In the genomic region with DNA sequence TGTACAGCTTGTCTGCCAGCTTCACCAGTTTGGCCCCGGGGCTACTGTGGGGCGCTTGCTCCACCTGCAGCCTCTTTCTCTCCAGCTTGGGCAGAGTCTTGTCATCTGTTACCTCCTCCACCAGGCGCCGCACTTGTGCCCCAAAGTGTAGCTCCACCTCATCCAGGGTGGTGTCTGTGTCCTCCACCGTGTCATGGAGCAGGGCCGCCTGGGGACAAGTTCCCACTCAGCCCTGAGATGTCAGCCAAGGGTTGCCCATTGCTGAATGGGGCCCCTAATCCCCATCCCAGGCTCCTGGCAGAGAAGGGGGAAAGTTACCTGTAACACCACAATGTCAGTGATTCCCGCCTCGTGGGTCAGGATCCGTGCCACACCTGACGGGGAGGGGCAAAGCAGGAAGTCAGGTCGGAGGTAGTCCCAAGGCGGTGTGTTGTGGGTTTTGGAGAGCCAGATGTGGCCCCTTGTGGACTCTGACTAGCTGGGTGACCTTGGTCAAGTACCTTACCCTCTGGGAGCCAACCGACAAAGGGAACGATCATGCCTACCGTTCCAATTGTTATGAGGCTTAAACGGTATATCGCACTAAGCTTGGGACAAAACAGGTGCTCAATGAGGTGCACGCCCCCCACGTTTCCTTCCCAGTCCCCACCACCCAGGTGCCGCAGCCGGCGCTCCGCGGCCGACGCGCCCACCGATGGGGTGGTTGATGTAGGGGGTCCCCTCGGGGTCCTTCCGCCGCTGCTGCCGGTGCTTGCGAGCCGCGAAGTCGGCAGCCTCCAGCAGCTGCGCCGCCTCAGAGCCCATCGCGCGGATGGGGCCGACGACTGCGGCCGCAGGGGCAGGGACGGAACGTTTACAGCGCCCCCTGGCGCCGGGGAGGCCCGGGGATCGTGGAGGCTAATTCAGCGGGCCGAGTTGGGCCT, we compare ENCODE assay signal across 8 cellular contexts. TPM values are rescaled to one million over a fixed set of nuclear protein-coding genes. Genes with fewer than 3 reads are reported as not detected.
DNase-seq lines count a peak whose midpoint lies in the region; ATAC-seq and TF ChIP-seq lines count a peak whose summit lies in the region.

A gene with protein sequence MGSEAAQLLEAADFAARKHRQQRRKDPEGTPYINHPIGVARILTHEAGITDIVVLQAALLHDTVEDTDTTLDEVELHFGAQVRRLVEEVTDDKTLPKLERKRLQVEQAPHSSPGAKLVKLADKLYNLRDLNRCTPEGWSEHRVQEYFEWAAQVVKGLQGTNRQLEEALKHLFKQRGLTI (minus strand): TSS at position 813 of the 923 bp plus-strand sequence. CDS start 9 bp downstream, at position 804.

- H3K9me3 ChIP-seq in right atrium auricular region (no peaks in the 10 kb centered on the region), uterus (no peaks in the 10 kb centered on the region)

- peaks cover 0 to 54% of the 10 kb centered on the region in 2 donors for H3K4me1 ChIP-seq in right atrium auricular region
- peaks cover 0 to 12% of the 10 kb centered on the region in 2 donors for H3K4me1 ChIP-seq in uterus

- TF ChIP-seq POLR2A in uterus (IDR thresholded peaks at IDR 0.05), result peak in 1 of 2 donors; percentile 57

- TF ChIP-seq CTCF in GM13977 (IDR thresholded peaks at IDR 0.05; ENCODE audit: extremely low read depth, insufficient read depth, missing control alignments) (peak; percentile 98), right atrium auricular region (IDR thresholded peaks at IDR 0.05) (peak; percentile 92 to 96), uterus (IDR thresholded peaks at IDR 0.05) (peak; percentile 87 to 96 (median 92))

- no peaks in the 10 kb centered on the region for H3K9me3 Mint-ChIP-seq in T-helper 1 cell treated with Interleukin-12 subunit alpha and Interleukin-12 subunit beta and Interleukin-4 antibody, amounts not matched to agents 30 μg/mL and 1 μg/mL, for 36 hours

- ATAC-seq in HG02852 (IDR thresholded peaks at IDR 0.05; ENCODE audit: unreplicated experiment), result peak; percentile 37

- H3K4me3 ChIP-seq in right atrium auricular region, result peak within 1 kb of the TSS; percentile 59 to 86
- peak within 1 kb of the TSS; percentile 72 to 76 for H3K4me3 ChIP-seq in uterus

- no peaks in the 10 kb centered on the region for H3K27me3 Mint-ChIP-seq in T-helper 1 cell treated with Interleukin-12 subunit alpha and Interleukin-12 subunit beta and Interleukin-4 antibody, amounts not matched to agents 30 μg/mL and 1 μg/mL, for 36 hours (ENCODE audit: low read depth)

- intact Hi-C loops in uterus (cut with DNase I; ENCODE audit: low total_unique reads), result no loop called here

- peak within 1 kb of the TSS; percentile 100 for H3K27ac Mint-ChIP-seq in T-helper 1 cell treated with Interleukin-12 subunit alpha and Interleukin-12 subunit beta and Interleukin-4 antibody, amounts not matched to agents 30 μg/mL and 1 μg/mL, for 36 hours

- peaks cover 11% of the 10 kb centered on the region for H3K36me3 Mint-ChIP-seq in T-helper 1 cell treated with Interleukin-12 subunit alpha and Interleukin-12 subunit beta and Interleukin-4 antibody, amounts not matched to agents 30 μg/mL and 1 μg/mL, for 36 hours (ENCODE audit: low read depth)

- peak; percentile 92 for DNase-seq in GM13977 (ENCODE audit: low spot score)
- DNase-seq in NCI-H1436 treated with DMSO at 0.1 percent for 48 hours (lab: John Stamatoyannopoulos, UW), result peak; percentile 59
- DNase-seq in amniotic stem cell (lab: John Stamatoyannopoulos, UW), result peak; percentile 67
- DNase-seq in right atrium auricular region (ENCODE audit: low spot score), result peak; percentile 87
- peak; percentile 84 for DNase-seq in putamen (ENCODE audit: low spot score)
- peak; percentile 85 to 91 for DNase-seq in uterus

- H3K27ac ChIP-seq in right atrium auricular region (peak within 1 kb of the TSS; percentile 93 to 96), uterus (peak within 1 kb of the TSS; percentile 85 to 89)

- H3K4me1 Mint-ChIP-seq in T-helper 1 cell treated with Interleukin-12 subunit alpha and Interleukin-12 subunit beta and Interleukin-4 antibody, amounts not matched to agents 30 μg/mL and 1 μg/mL, for 36 hours (ENCODE audit: low read depth), result peaks cover 51% of the 10 kb centered on the region

- H3K27me3 ChIP-seq in right atrium auricular region (no peaks in the 10 kb centered on the region), uterus (no peaks in the 10 kb centered on the region)

- no peaks in the 10 kb centered on the region for H3K36me3 ChIP-seq in right atrium auricular region
- no peaks in the 10 kb centered on the region for H3K36me3 ChIP-seq in uterus

- in situ Hi-C loops in GM13977 (cut with MboI; ENCODE audit: low pct_unique_long_range_greater_than_20kb, low sequenced_read_pairs, unreplicated experiment), result no loop called here

- peak within 1 kb of the TSS; percentile 98 for H3K4me3 Mint-ChIP-seq in T-helper 1 cell treated with Interleukin-12 subunit alpha and Interleukin-12 subunit beta and Interleukin-4 antibody, amounts not matched to agents 30 μg/mL and 1 μg/mL, for 36 hours

RNA-seq across cellular contexts. Expression of the gene that starts here (rescaled TPM):
- 10 to 100 TPM; 14.9 to 17.9 TPM for total RNA-seq in right atrium auricular region
- total RNA-seq in uterus, result 10 to 100 TPM in 2 of 4 donors, 1 to 10 TPM in 1, under 1 TPM in 1; 0.59 to 14.0 (median 7.2) TPM

Comparison
In these comparisons a context has a peak if more than half of its experiments do, and no peak if none do; other contexts are left out.
1. Peak in every context shown above with its lines: DNase-seq, ATAC-seq, H3K4me3 ChIP-seq and H3K27ac ChIP-seq.